Comparison of ENCODE assay signal across 21 cellular contexts in the genomic region with DNA sequence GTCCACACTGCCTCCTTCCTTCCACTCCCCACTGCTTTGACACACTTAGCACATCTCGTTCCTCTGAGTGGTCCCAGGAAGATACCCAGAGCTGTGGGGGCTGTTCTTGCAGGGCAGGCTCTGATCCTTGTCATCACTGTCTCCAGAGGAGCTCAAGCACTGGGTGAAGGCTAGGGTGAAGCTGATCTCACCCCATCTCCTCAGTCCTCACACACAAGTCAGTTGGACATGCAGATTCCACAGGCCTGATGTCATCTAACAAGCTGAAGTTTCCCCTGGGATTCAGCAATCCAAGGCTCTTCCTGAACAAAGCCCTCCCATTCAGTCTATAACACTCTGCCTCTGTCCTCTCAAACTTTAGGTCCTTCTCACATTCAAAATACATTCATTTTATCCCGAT.
A peak's percentile ranks its signal among the peaks of the same experiment; 100 is the strongest.
DNase-seq lines count a peak whose midpoint lies in the region; ATAC-seq and TF ChIP-seq lines count a peak whose summit lies in the region.
"Had no signal": no experiment of that assay in that cellular context is flagged by ENCODE, and none has a peak within 500 bp of the region (broad histone marks: within the 10 kb centered on the region; RNA-seq: fewer than 3 reads in every experiment).

No MANE protein-coding gene starts in this region.

- 14% methylated on average over 2 of the region's 2 CpGs for WGBS in SK-N-SH (ENCODE audit: low lambda C conversion rate)

- no peak for TF ChIP-seq RAD21 in SK-N-SH (IDR thresholded peaks at IDR 0.05; ENCODE audit: low read length)

- no peaks in the 10 kb centered on the region for H3F3A ChIP-seq in SK-N-SH (replicated peaks; ENCODE audit: insufficient read depth)

- no peak overlapping the region for H3K4me2 ChIP-seq in SK-N-SH
- H3K4me2 ChIP-seq: KMS-11 had no signal

- H3K4me3 ChIP-seq in AG04449 (ENCODE audit: low read depth, low read length) (no peak overlapping the region), SK-N-SH (ENCODE audit: low read depth in 2 of 2, low read length in 1 of 2) (no peak overlapping the region)
- H3K4me3 ChIP-seq: upper lobe of left lung had no signal

- TF ChIP-seq CTCF in AG04449 (IDR thresholded peaks at IDR 0.05; ENCODE audit: insufficient read depth, low read length, missing control alignments) = no peak
- no peak for TF ChIP-seq CTCF in GM10266 (IDR thresholded peaks at IDR 0.05; ENCODE audit: control insufficient read depth, insufficient read depth, low read depth, missing control alignments)
- no peak for TF ChIP-seq CTCF in SK-N-SH (IDR thresholded peaks at IDR 0.05)

- intact Hi-C loops in posterior cingulate gyrus (cut with DNase I) = no loop called here

- no peaks in the 10 kb centered on the region for H3K27me3 ChIP-seq in SK-N-SH (ENCODE audit: insufficient read depth)
- H3K27me3 ChIP-seq: upper lobe of left lung had no signal

- no peaks in the 10 kb centered on the region for H3K79me2 ChIP-seq in SK-N-SH (ENCODE audit: insufficient read depth)

- POLR2A ChIA-PET in AG04449 (lab: Yijun Ruan, JAX) = no interaction called here
- POLR2A ChIA-PET in SK-N-SH (lab: Yijun Ruan, JAX) = no interaction called here

- H3K27ac ChIP-seq in SK-N-SH (ENCODE audit: low read depth in 2 of 2, low read length in 1 of 2) = no peak overlapping the region
- H3K27ac ChIP-seq: KMS-11, upper lobe of left lung had no signal

- no peak overlapping the region for H2AFZ ChIP-seq in SK-N-SH (ENCODE audit: low read depth)

- H3K9me2 ChIP-seq in SK-N-SH = no peaks in the 10 kb centered on the region

- H3K36me3 ChIP-seq in SK-N-SH (replicated peaks in 1 of 2; ENCODE audit: control insufficient read depth in 1 of 2, insufficient read depth in 2 of 2, low read length in 1 of 2) = no peaks in the 10 kb centered on the region
- H3K36me3 ChIP-seq: upper lobe of left lung had no signal

- no peaks in the 10 kb centered on the region for H3K9me3 ChIP-seq in SK-N-SH
- H3K9me3 ChIP-seq: upper lobe of left lung had no signal

- no peaks in the 10 kb centered on the region for H3K4me1 ChIP-seq in SK-N-SH (ENCODE audit: control insufficient read depth in 1 of 2, insufficient read depth in 2 of 2, low read depth in 1 of 2, low read length in 1 of 2)
- H3K4me1 ChIP-seq: upper lobe of left lung had no signal

- no peak for ATAC-seq in HG03469 (IDR thresholded peaks at IDR 0.05; ENCODE audit: unreplicated experiment)
- ATAC-seq: activated naive CD8-positive, alpha-beta T cell treated with anti-CD3 and anti-CD28 coated beads, Interleukin-2, amount 50 U/mL, for 24 hours; activated T-helper 17 cell treated with anti-CD3 and anti-CD28 coated beads, Interleukin-2, amount 50 U/mL, for 72 hours; HCT116 had no signal

- H3K9ac ChIP-seq in SK-N-SH = no peak overlapping the region
- H3K9ac ChIP-seq: KMS-11 had no signal

- TF ChIP-seq EP300 in SK-N-SH (IDR thresholded peaks at IDR 0.05; ENCODE audit: borderline replicate concordance in 1 of 2, low read depth in 1 of 2, low read length in 1 of 2) = no peak

- no peaks in the 10 kb centered on the region for H4K20me1 ChIP-seq in SK-N-SH (ENCODE audit: insufficient read depth)

- DNase-seq in AG04449 (ENCODE audit: low read depth, low spot score) (peak; percentile 4), H4 (ENCODE audit: low spot score) (peak; percentile 23), astrocyte of the hippocampus (ENCODE audit: low read depth, low spot score) (peak; percentile 18), iris pigment epithelial cell (ENCODE audit: low read depth) (peak; percentile 5), GM10266 (ENCODE audit: extremely low spot score) (no peak), SK-N-SH (no peak), posterior cingulate gyrus (no peak)
- DNase-seq: activated CD4-positive, CD25-positive, alpha-beta regulatory T cell treated with anti-CD3 and anti-CD28 coated beads, Interleukin-2, amount 50 U/mL, for 72 hours; activated naive CD8-positive, alpha-beta T cell treated with anti-CD3 and anti-CD28 coated beads, Interleukin-2, amount 50 U/mL, for 24 hours; CD4-positive, CD25-positive, alpha-beta regulatory T cell; NCI-H1092; NCI-H2081 treated with DMSO at 0.1 percent for 48 hours; NCI-H524 treated with DMSO at 0.1 percent for 48 hours; OCI-M1; SIG-M5; stimulated activated naive CD4-positive, alpha-beta T cell treated with Interleukin-2 at 50 U/mL for 16 hours; upper lobe of left lung had no signal

- CTCF ChIA-PET in AG04449 (lab: Yijun Ruan, JAX) = no interaction called here
- CTCF ChIA-PET in SK-N-SH (lab: Yijun Ruan, JAX) = interaction anchor here (0.9 kb wide), 1 partner anchor 18 kb away, joined by 3 read pairs; no protein-coding TSS in a partner anchor

TF ChIP-seq in SK-N-SH, 30 proteins besides CTCF, POLR2A, EP300 and RAD21:
- TF ChIP-seq CHD2 (IDR thresholded peaks at IDR 0.05; ENCODE audit: low read length, partially characterized antibody) (no peak), NFIC (IDR thresholded peaks at IDR 0.05; ENCODE audit: borderline replicate concordance) (no peak), GATA2 (CRISPR knock-in tag; IDR thresholded peaks at IDR 0.05) (no peak), ELF1 (IDR thresholded peaks at IDR 0.05) (no peak), FOXJ3 (CRISPR knock-in tag; IDR thresholded peaks at IDR 0.05) (no peak), IRF3 (IDR thresholded peaks at IDR 0.05; ENCODE audit: low read depth, low read length) (no peak), RCOR1 (IDR thresholded peaks at IDR 0.05; ENCODE audit: low read length) (no peak), MAX (IDR thresholded peaks at IDR 0.05; ENCODE audit: low read depth) (no peak), EZH2phosphoT487 (IDR thresholded peaks at IDR 0.05; ENCODE audit: borderline replicate concordance, low read depth) (no peak), MEF2A (IDR thresholded peaks at IDR 0.05; ENCODE audit: borderline replicate concordance, low read depth) (no peak), MXI1 (IDR thresholded peaks at IDR 0.05; ENCODE audit: low read depth, low read length) (no peak), POLR2AphosphoS5 (IDR thresholded peaks at IDR 0.05; ENCODE audit: low read depth, low read length) (no peak), RXRA (IDR thresholded peaks at IDR 0.05; ENCODE audit: borderline replicate concordance, low read depth) (no peak), TEAD4 (IDR thresholded peaks at IDR 0.05; ENCODE audit: borderline replicate concordance, insufficient read depth) (no peak), JUND (IDR thresholded peaks at IDR 0.05) (no peak), FOSL2 (IDR thresholded peaks at IDR 0.05; ENCODE audit: borderline replicate concordance, low read depth) (no peak), NRF1 (IDR thresholded peaks at IDR 0.05; ENCODE audit: low read depth, low read length) (no peak), RFX5 (IDR thresholded peaks at IDR 0.05; ENCODE audit: low read length) (no peak)
- TF ChIP-seq, protein P1, sequence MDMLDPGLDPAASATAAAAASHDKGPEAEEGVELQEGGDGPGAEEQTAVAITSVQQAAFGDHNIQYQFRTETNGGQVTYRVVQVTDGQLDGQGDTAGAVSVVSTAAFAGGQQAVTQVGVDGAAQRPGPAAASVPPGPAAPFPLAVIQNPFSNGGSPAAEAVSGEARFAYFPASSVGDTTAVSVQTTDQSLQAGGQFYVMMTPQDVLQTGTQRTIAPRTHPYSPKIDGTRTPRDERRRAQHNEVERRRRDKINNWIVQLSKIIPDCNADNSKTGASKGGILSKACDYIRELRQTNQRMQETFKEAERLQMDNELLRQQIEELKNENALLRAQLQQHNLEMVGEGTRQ (IDR thresholded peaks at IDR 0.05; ENCODE audit: borderline replicate concordance, low read depth, low read length) = no peak

Comparison
In these comparisons a context has a peak if more than half of its experiments do, and no peak if none do; other contexts are left out.
1. DNase-seq: peak in AG04449 (single experiment), H4 (single experiment), astrocyte of the hippocampus (single experiment) and iris pigment epithelial cell (single experiment); none in GM10266 (single experiment), SK-N-SH (single experiment) and posterior cingulate gyrus (0 of 10).